Comparison of ENCODE assay signal across 10 cellular contexts in the genomic region with DNA sequence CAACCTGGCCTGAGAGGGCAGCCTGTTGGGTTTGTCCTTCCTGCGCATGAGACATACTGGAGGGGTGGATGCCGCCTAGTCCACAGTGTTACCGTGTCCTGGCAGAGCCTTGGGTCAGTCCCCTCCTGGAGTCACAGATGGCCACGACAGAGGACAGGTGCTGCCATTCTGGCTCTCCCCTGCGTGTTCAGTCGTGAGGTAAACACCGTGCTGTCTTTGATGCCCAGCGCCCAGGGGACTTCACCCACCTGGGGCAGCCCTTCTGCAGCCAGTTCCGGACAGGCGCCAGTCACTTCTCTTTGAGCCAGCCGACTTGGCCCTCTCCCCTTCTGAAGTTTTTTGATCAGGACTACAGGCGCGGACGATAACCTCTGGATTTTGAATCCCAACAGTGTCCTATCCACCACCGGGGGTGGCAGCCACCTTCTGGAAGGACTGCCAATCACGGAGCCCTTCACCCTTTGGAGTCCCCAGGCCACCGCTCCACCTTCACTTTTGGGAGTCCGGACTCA.
DNase-seq lines count a peak whose midpoint lies in the region; ATAC-seq and TF ChIP-seq lines count a peak whose summit lies in the region.
"Had no signal": no experiment of that assay in that cellular context is flagged by ENCODE, and none has a peak within 500 bp of the region (broad histone marks: within the 10 kb centered on the region; RNA-seq: fewer than 3 reads in every experiment).

No MANE protein-coding gene starts in this region.

- peaks cover 3% of the 10 kb centered on the region for H3K9me3 Mint-ChIP-seq in activated CD4-positive, alpha-beta memory T cell treated with anti-CD3 and anti-CD28 coated beads for 36 hours
- H3K9me3 Mint-ChIP-seq: activated T-helper 1 cell treated with anti-CD3 and anti-CD28 coated beads, Interleukin-12 subunit alpha, Interleukin-12 subunit beta, Interleukin-2, Interleukin-4 antibody, amounts not matched to agents 30 ng/mL and 10 ng/mL and 1 ng/mL, durations not matched to agents 14 hours and 24 hours and 36 hours had no signal

- TF ChIP-seq CTCF in MM.1S (IDR thresholded peaks at IDR 0.05; ENCODE audit: low read length) (no peak), dorsolateral prefrontal cortex (IDR thresholded peaks at IDR 0.05 in 54 of 56, conservative IDR thresholded peaks at IDR 0.05 in 2 of 56; ENCODE audit: low read depth in 1 of 56, partially characterized antibody in 56 of 56) (no peak), lung (IDR thresholded peaks at IDR 0.05; ENCODE audit: control extremely low read depth, extremely low read depth) (no peak), testis (IDR thresholded peaks at IDR 0.05) (no peak)

- H2AFZ ChIP-seq in MM.1S (ENCODE audit: low read length), result peak overlapping the region; percentile 61; the same call in 1 of the 2 replicates

- 15 to 17% methylated on average over 18 of the region's 18 CpGs for WGBS in lung, 2 donors
- 19 to 27% methylated on average over 15 to 18 of the region's 18 CpGs for WGBS in testis, 2 donors

- no peak for TF ChIP-seq POLR2A in testis (IDR thresholded peaks at IDR 0.05)

- H3K27ac ChIP-seq in MM.1S (ENCODE audit: low read length), result no peak overlapping the region
- H3K27ac ChIP-seq in dorsolateral prefrontal cortex, result peak overlapping the region in 4 of 59 donors; percentile 18 to 86 (median 63)
- no peak overlapping the region for H3K27ac ChIP-seq in lung (ENCODE audit: low read depth in 1 of 2, low read length in 1 of 2)
- no peak overlapping the region for H3K27ac ChIP-seq in testis

- H4K20me1 ChIP-seq in MM.1S (ENCODE audit: insufficient read depth, low read length), result no peaks in the 10 kb centered on the region

- H3K27me3 ChIP-seq in MM.1S (replicated peaks; ENCODE audit: insufficient read depth, low read length) (no peaks in the 10 kb centered on the region), dorsolateral prefrontal cortex (peaks cover 0 to 11% (median 0%) of the 10 kb centered on the region in 45 donors), lung (ENCODE audit: control insufficient read depth, insufficient read depth) (no peaks in the 10 kb centered on the region), testis (no peaks in the 10 kb centered on the region)

- H3F3A ChIP-seq in MM.1S (ENCODE audit: insufficient read depth, low read length), result no peaks in the 10 kb centered on the region

- no peak overlapping the region for H3K27ac Mint-ChIP-seq in activated CD4-positive, alpha-beta memory T cell treated with anti-CD3 and anti-CD28 coated beads for 36 hours
- H3K27ac Mint-ChIP-seq: activated T-helper 1 cell treated with anti-CD3 and anti-CD28 coated beads, Interleukin-12 subunit alpha, Interleukin-12 subunit beta, Interleukin-2, Interleukin-4 antibody, amounts not matched to agents 30 ng/mL and 10 ng/mL and 1 ng/mL, durations not matched to agents 14 hours and 24 hours and 36 hours had no signal

- CTCF ChIA-PET in activated CD4-positive, alpha-beta memory T cell treated with anti-CD3 and anti-CD28 coated beads for 36 hours (lab: Charles Lee), result no interaction called here

- DNase-seq in MM.1S (no peak), dorsolateral prefrontal cortex (peak in 1 of 10 donors; percentile 92), lung (ENCODE audit: low spot score) (no peak), testis (no peak), amygdala (lab: John Stamatoyannopoulos, UW) (no peak), GM19240 (ENCODE audit: insufficient read length, low spot score) (no peak)
- DNase-seq in activated CD4-positive, alpha-beta memory T cell treated with anti-CD3 and anti-CD28 coated beads for 36 hours, result no peak

- no peak for ATAC-seq in lung (ENCODE audit: insufficient read depth, low FRiP score)
- no peak for ATAC-seq in GM21576 (IDR thresholded peaks at IDR 0.05; ENCODE audit: unreplicated experiment)

- peaks cover 2% of the 10 kb centered on the region for H3K4me1 Mint-ChIP-seq in activated CD4-positive, alpha-beta memory T cell treated with anti-CD3 and anti-CD28 coated beads for 36 hours (ENCODE audit: low read depth)

- POLR2A ChIA-PET in activated CD4-positive, alpha-beta memory T cell treated with anti-CD3 and anti-CD28 coated beads for 36 hours (lab: Charles Lee), result no interaction called here

- no peaks in the 10 kb centered on the region for H3K4me1 ChIP-seq in MM.1S (ENCODE audit: low read length)
- H3K4me1 ChIP-seq in lung (ENCODE audit: control insufficient read depth in 2 of 2, insufficient read depth in 2 of 2, low read length in 2 of 2), result peaks cover 0 to 5% of the 10 kb centered on the region in 2 donors
- H3K4me1 ChIP-seq in testis, result no peaks in the 10 kb centered on the region

- H3K27me3 Mint-ChIP-seq in activated CD4-positive, alpha-beta memory T cell treated with anti-CD3 and anti-CD28 coated beads for 36 hours, result peaks cover 32% of the 10 kb centered on the region

- no peak overlapping the region for H3K4me3 Mint-ChIP-seq in activated CD4-positive, alpha-beta memory T cell treated with anti-CD3 and anti-CD28 coated beads for 36 hours
- H3K4me3 Mint-ChIP-seq: activated T-helper 1 cell treated with anti-CD3 and anti-CD28 coated beads, Interleukin-12 subunit alpha, Interleukin-12 subunit beta, Interleukin-2, Interleukin-4 antibody, amounts not matched to agents 30 ng/mL and 10 ng/mL and 1 ng/mL, durations not matched to agents 14 hours and 24 hours and 36 hours had no signal

- intact Hi-C loops in dorsolateral prefrontal cortex (cut with DNase I) (loop anchor here in 1 of 2 donors (10.0 kb wide), 1 partner anchor 46 kb away; no protein-coding TSS in a partner anchor), testis (cut with DNase I; ENCODE audit: low total_unique reads) (no loop called here)
- intact Hi-C loops in activated CD4-positive, alpha-beta memory T cell treated with anti-CD3 and anti-CD28 coated beads for 36 hours (cut with micrococcal nuclease), result no loop called here

- H3K9me3 ChIP-seq in MM.1S (replicated peaks; ENCODE audit: insufficient read depth, low read length) (no peaks in the 10 kb centered on the region), lung (ENCODE audit: control insufficient read depth in 2 of 2, insufficient read depth in 1 of 2, low read length in 1 of 2) (no peaks in the 10 kb centered on the region), testis (no peaks in the 10 kb centered on the region)

- no peaks in the 10 kb centered on the region for H3K36me3 ChIP-seq in MM.1S (replicated peaks; ENCODE audit: insufficient read depth, low read length)
- H3K36me3 ChIP-seq in lung (ENCODE audit: control insufficient read depth in 2 of 2, insufficient read depth in 2 of 2, low read length in 2 of 2), result no peaks in the 10 kb centered on the region
- no peaks in the 10 kb centered on the region for H3K36me3 ChIP-seq in testis (ENCODE audit: low read depth, missing control alignments)

- H3K4me3 ChIP-seq in MM.1S (ENCODE audit: low read length) (peak overlapping the region; percentile 59), dorsolateral prefrontal cortex (peak overlapping the region; percentile 39 to 89 (median 69)), lung (peak overlapping the region; percentile 40), testis (peak overlapping the region; percentile 44 to 50)
- H3K4me3 ChIP-seq: K562 had no signal

- no peaks in the 10 kb centered on the region for H3K79me2 ChIP-seq in MM.1S (ENCODE audit: low read length)

- no peak overlapping the region; the same call in 1 of the 2 replicates for H3K9ac ChIP-seq in MM.1S (ENCODE audit: low read length)

- peak overlapping the region; percentile 62 for H3K4me2 ChIP-seq in MM.1S (ENCODE audit: low read depth, low read length)

- no peaks in the 10 kb centered on the region for H3K36me3 Mint-ChIP-seq in activated CD4-positive, alpha-beta memory T cell treated with anti-CD3 and anti-CD28 coated beads for 36 hours

- H3K9me2 ChIP-seq in MM.1S (replicated peaks; ENCODE audit: insufficient read depth, low read length), result no peaks in the 10 kb centered on the region
